In genomic region chr9:110443878-110444245, GRCh38 we compare ENCODE assay signal across 20 cellular contexts.
DNase-seq lines count a peak whose midpoint lies in the region; ATAC-seq and TF ChIP-seq lines count a peak whose summit lies in the region.
"Had no signal": no experiment of that assay in that cellular context is flagged by ENCODE, and none has a peak within 500 bp of the region (broad histone marks: within the 10 kb centered on the region; RNA-seq: fewer than 3 reads in every experiment).

No MANE protein-coding gene starts in this region.

- H3K27me3 ChIP-seq in AG04450 (ENCODE audit: control insufficient read depth, insufficient read depth, low read length) (no peaks in the 10 kb centered on the region), GM23248 (replicated peaks; ENCODE audit: insufficient read depth) (no peaks in the 10 kb centered on the region)
- H3K27me3 ChIP-seq: neural progenitor cell had no signal

- H3K9me2 ChIP-seq in GM23248 (ENCODE audit: insufficient read depth), result no peaks in the 10 kb centered on the region

- no peak overlapping the region for H3K4me3 ChIP-seq in AG04450 (ENCODE audit: low read depth, low read length)
- H3K4me3 ChIP-seq in GM23248, result peak overlapping the region; percentile 9; the same call in 1 of the 2 replicates
- H3K4me3 ChIP-seq: coronary artery, K562, neural progenitor cell had no signal

- H3K27ac Mint-ChIP-seq in chondrocyte (ENCODE audit: unreplicated experiment), result peak overlapping the region; percentile 76
- H3K27ac Mint-ChIP-seq: neural progenitor cell had no signal

- H3K36me3 Mint-ChIP-seq in chondrocyte (ENCODE audit: low read depth), result peaks cover 2% of the 10 kb centered on the region
- H3K36me3 Mint-ChIP-seq: neural progenitor cell had no signal

- H3K4me2 ChIP-seq in GM23248 (ENCODE audit: unreplicated experiment), result peak overlapping the region; percentile 50
- H3K4me2 ChIP-seq: neural progenitor cell had no signal

- POLR2A ChIA-PET in AG04450 (lab: Yijun Ruan, JAX), result interaction anchor here (1.3 to 1.6 kb wide), 3 partner anchors 15 to 112 kb away, joined by 3 to 6 read pairs (median 4); no protein-coding TSS in a partner anchor

- peaks cover 37% of the 10 kb centered on the region for H3K36me3 ChIP-seq in GM23248 (ENCODE audit: low read depth)
- H3K36me3 ChIP-seq: neural progenitor cell had no signal

- peak overlapping the region; percentile 76 for H3K27ac ChIP-seq in AG04450 (ENCODE audit: low read depth, low read length)
- H3K27ac ChIP-seq in GM23248, result peak overlapping the region; percentile 89
- H3K27ac ChIP-seq: coronary artery, neural progenitor cell had no signal

- peaks cover 61% of the 10 kb centered on the region for H3F3A ChIP-seq in GM23248 (ENCODE audit: insufficient read depth)

- no peak for ATAC-seq in GM18867 (IDR thresholded peaks at IDR 0.05; ENCODE audit: unreplicated experiment)
- ATAC-seq: K562; stimulated activated naive CD8-positive, alpha-beta T cell treated with anti-CD3 and anti-CD28 coated beads, Interleukin-15, Interleukin-2, amounts not matched to agents 100 U/mL and 50 U/mL, for 24 hours had no signal

- H3K9me3 Mint-ChIP-seq in chondrocyte (ENCODE audit: low read depth), result peaks cover 9% of the 10 kb centered on the region

- peak overlapping the region; percentile 20 for H3K4me3 Mint-ChIP-seq in chondrocyte (ENCODE audit: unreplicated experiment)
- H3K4me3 Mint-ChIP-seq: neural progenitor cell had no signal

- H4K20me1 ChIP-seq in GM23248 (ENCODE audit: insufficient read depth), result no peaks in the 10 kb centered on the region

- TF ChIP-seq CTCF in AG04450 (IDR thresholded peaks at IDR 0.05; ENCODE audit: low read depth, low read length), result no peak
- no peak for TF ChIP-seq CTCF in chondrocyte (IDR thresholded peaks at IDR 0.05)

- no peaks in the 10 kb centered on the region for H3K27me3 Mint-ChIP-seq in chondrocyte (ENCODE audit: low read depth)

- DNase-seq in AG04450 (ENCODE audit: low read depth, low spot score) (peak; percentile 20), GM23248 (peak; percentile 85), chondrocyte (ENCODE audit: low spot score) (no peak), iris pigment epithelial cell (ENCODE audit: low read depth) (peak; percentile 90)
- DNase-seq in activated effector memory CD4-positive, alpha-beta T cell treated with anti-CD3 and anti-CD28 coated beads, Interleukin-2, amount 50 U/mL, for 16 hours, result no peak
- no peak for DNase-seq in activated naive CD4-positive, alpha-beta T cell treated with Interleukin-2 at 50 U/mL for 16 hours
- DNase-seq in activated CD8-positive, alpha-beta memory T cell treated with anti-CD3 and anti-CD28 coated beads, Interleukin-2, amount 50 U/mL, for 4 hours, result no peak
- DNase-seq: activated effector memory CD4-positive, alpha-beta T cell treated with Interleukin-2 at 50 U/mL for 16 hours; Caco-2; GF-D8; hippocampal formation; NCI-H1048; NCI-H2107; NCI-H526 treated with DMSO at 0.1 percent for 48 hours; retina; stimulated activated naive CD8-positive, alpha-beta T cell treated with anti-CD3 and anti-CD28 coated beads, Interleukin-15, Interleukin-2, amounts not matched to agents 100 U/mL and 50 U/mL, for 24 hours had no signal

- CTCF ChIA-PET in AG04450 (lab: Charles Lee), result interaction anchor here (1.4 kb wide), 1 partner anchor 9 kb away, joined by 3 read pairs; no protein-coding TSS in a partner anchor

- peaks cover 52% of the 10 kb centered on the region for H3K4me1 ChIP-seq in GM23248 (ENCODE audit: insufficient read depth)
- H3K4me1 ChIP-seq: Caco-2, neural progenitor cell had no signal

- H3K9ac ChIP-seq in GM23248, result peak overlapping the region; percentile 55
- H3K9ac ChIP-seq: neural progenitor cell had no signal

- no peak overlapping the region for H2AFZ ChIP-seq in GM23248
- H2AFZ ChIP-seq: neural progenitor cell had no signal

- peaks cover 26% of the 10 kb centered on the region for H3K4me1 Mint-ChIP-seq in chondrocyte (ENCODE audit: low read depth)
- H3K4me1 Mint-ChIP-seq: neural progenitor cell had no signal

- in situ Hi-C loops in GM23248 (cut with MboI), result no loop called here

- peaks cover 6% of the 10 kb centered on the region; the same call in 1 of the 2 replicates for H3K9me3 ChIP-seq in AG04450 (ENCODE audit: control insufficient read depth, insufficient read depth, low read length)
- H3K9me3 ChIP-seq in GM23248 (ENCODE audit: low read depth), result peaks cover 3% of the 10 kb centered on the region
- H3K9me3 ChIP-seq: Caco-2 had no signal

- H3K79me2 ChIP-seq in GM23248 (ENCODE audit: insufficient read depth), result no peaks in the 10 kb centered on the region

Comparison
In these comparisons a context has a peak if more than half of its experiments do, and no peak if none do; other contexts are left out.
1. DNase-seq: peak in AG04450 (single experiment), GM23248 (single experiment) and iris pigment epithelial cell (single experiment); none in chondrocyte (single experiment), activated effector memory CD4-positive, alpha-beta T cell treated with anti-CD3 and anti-CD28 coated beads, Interleukin-2, amount 50 U/mL, for 16 hours (single experiment), activated naive CD4-positive, alpha-beta T cell treated with Interleukin-2 at 50 U/mL for 16 hours (single experiment) and activated CD8-positive, alpha-beta memory T cell treated with anti-CD3 and anti-CD28 coated beads, Interleukin-2, amount 50 U/mL, for 4 hours (single experiment).